8 cellular contexts compared by ENCODE assay signal in the genomic region with DNA sequence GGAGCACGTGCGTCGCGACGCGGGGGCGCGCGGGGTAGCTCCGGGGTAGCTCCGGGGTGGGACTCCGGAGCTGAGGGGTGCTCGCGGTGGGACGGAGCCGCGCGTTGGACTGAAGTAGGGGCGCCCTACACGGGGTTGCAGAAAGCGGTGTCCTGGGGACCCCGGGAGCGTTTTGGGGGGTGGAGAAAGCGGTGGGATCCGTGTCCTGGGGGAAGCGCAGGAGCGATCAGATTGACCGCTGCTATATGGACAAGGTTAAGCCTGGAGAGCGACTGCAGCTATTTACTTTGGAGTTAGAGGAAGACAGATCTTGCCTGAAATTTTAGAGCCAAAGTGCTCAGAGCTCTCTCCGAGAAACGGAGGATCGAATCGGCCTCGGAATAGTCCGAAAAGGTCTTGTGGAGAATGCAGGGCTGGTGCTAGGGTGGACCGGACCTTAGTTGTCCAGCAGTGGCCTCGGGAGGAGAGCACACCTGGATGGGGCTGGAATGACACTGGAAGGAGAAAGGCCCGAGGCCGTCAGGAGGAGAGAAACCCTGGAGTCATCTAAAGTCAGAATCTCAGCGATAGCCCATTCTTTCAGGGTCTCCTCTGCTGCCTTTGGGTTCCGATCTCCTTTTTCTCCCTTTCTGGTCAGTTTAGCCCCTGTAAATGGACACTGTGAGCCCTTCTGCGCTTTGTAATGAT. TPM values are rescaled to one million over a fixed set of nuclear protein-coding genes. Genes with fewer than 3 reads are reported as not detected.
DNase-seq lines count a peak whose midpoint lies in the region; ATAC-seq and TF ChIP-seq lines count a peak whose summit lies in the region.

No MANE protein-coding gene starts in this region.

- peak overlapping the region; percentile 69 for H3K27ac ChIP-seq in CD8-positive, alpha-beta T cell (ENCODE audit: low read depth, low read length)
- peak overlapping the region; percentile 81; the same call in 1 of the 2 replicates for H3K27ac ChIP-seq in HUES6 (ENCODE audit: low read depth, low read length)
- H3K27ac ChIP-seq in body of pancreas = peak overlapping the region in 3 of 4 donors; percentile 78 to 90 (median 89)
- H3K27ac ChIP-seq in lung (ENCODE audit: low read depth in 1 of 2, low read length in 1 of 2) = peak overlapping the region; percentile 90 to 98
- H3K27ac ChIP-seq in urinary bladder (ENCODE audit: low read depth) = no peak overlapping the region

- peak overlapping the region; percentile 84 for H3K9ac ChIP-seq in HUES6 (ENCODE audit: low read length)

- H3K9me3 Mint-ChIP-seq in CD8-positive, alpha-beta T cell = no peaks in the 10 kb centered on the region

- H3K4me3 Mint-ChIP-seq in CD8-positive, alpha-beta T cell = peak overlapping the region; percentile 94

- no peaks in the 10 kb centered on the region for H3K9me3 ChIP-seq in CD8-positive, alpha-beta T cell (ENCODE audit: low read length)
- H3K9me3 ChIP-seq in HUES6 (ENCODE audit: control insufficient read depth, insufficient read depth, low read depth, low read length) (peaks cover 11% of the 10 kb centered on the region; the same call in 1 of the 2 replicates), body of pancreas (no peaks in the 10 kb centered on the region), lung (ENCODE audit: control insufficient read depth in 2 of 2, insufficient read depth in 1 of 2, low read length in 1 of 2) (no peaks in the 10 kb centered on the region)

- no peaks in the 10 kb centered on the region for H3K27me3 Mint-ChIP-seq in CD8-positive, alpha-beta T cell (ENCODE audit: low read depth)

- H3K36me3 ChIP-seq in CD8-positive, alpha-beta T cell (ENCODE audit: insufficient read depth, low read length) = no peaks in the 10 kb centered on the region
- H3K36me3 ChIP-seq in HUES6 (ENCODE audit: control insufficient read depth, insufficient read depth, low read length) (peaks cover 20% of the 10 kb centered on the region), body of pancreas (replicated peaks in 1 of 2; ENCODE audit: insufficient read depth in 1 of 2, low read depth in 2 of 2) (no peaks in the 10 kb centered on the region), lung (ENCODE audit: control insufficient read depth in 2 of 2, insufficient read depth in 2 of 2, low read length in 2 of 2) (peaks cover 0 to 2% of the 10 kb centered on the region in 2 donors), urinary bladder (ENCODE audit: insufficient read depth) (no peaks in the 10 kb centered on the region)

- H3K36me3 Mint-ChIP-seq in CD8-positive, alpha-beta T cell = peaks cover 19% of the 10 kb centered on the region

- H3K27ac Mint-ChIP-seq in CD8-positive, alpha-beta T cell = peak overlapping the region; percentile 78

- intact Hi-C loops in CD8-positive, alpha-beta T cell (cut with DNase I, micrococcal nuclease) = loop anchor here (1.0 to 10.0 kb wide), 6 partner anchors 13 to 544 kb away; a partner anchor contains a TSS
- intact Hi-C loops in body of pancreas (cut with DNase I) = no loop called here

- DNase-seq in CD8-positive, alpha-beta T cell = no peak
- DNase-seq in body of pancreas (no peak), lung (ENCODE audit: low spot score) (no peak), NCI-H82 treated with DMSO at 0.1 percent for 48 hours (lab: John Stamatoyannopoulos, UW; ENCODE audit: unreplicated experiment) (no peak), UCSD-AML1 (lab: John Stamatoyannopoulos, UW; ENCODE audit: unreplicated experiment) (no peak)

- peaks cover 35% of the 10 kb centered on the region for H3K4me1 Mint-ChIP-seq in CD8-positive, alpha-beta T cell (ENCODE audit: low read depth)

- H3K27me3 ChIP-seq in CD8-positive, alpha-beta T cell (ENCODE audit: insufficient read depth, low read length) = no peaks in the 10 kb centered on the region
- no peaks in the 10 kb centered on the region for H3K27me3 ChIP-seq in HUES6 (ENCODE audit: control insufficient read depth, insufficient read depth, low read length)
- H3K27me3 ChIP-seq in body of pancreas = no peaks in the 10 kb centered on the region
- H3K27me3 ChIP-seq in lung (ENCODE audit: control insufficient read depth, insufficient read depth) = no peaks in the 10 kb centered on the region

- CTCF ChIA-PET in CD8-positive, alpha-beta T cell (lab: Charles Lee) = interaction anchor here (1.0 to 2.9 kb wide), 3 partner anchors 13 to 363 kb away, joined by 3 to 12 read pairs (median 9); no protein-coding TSS in a partner anchor

- peak; percentile 6 for ATAC-seq in CD8-positive, alpha-beta T cell
- ATAC-seq in body of pancreas = no peak
- no peak for ATAC-seq in lung (ENCODE audit: insufficient read depth, low FRiP score)
- ATAC-seq in HG03039 (IDR thresholded peaks at IDR 0.05; ENCODE audit: unreplicated experiment) = no peak

- POLR2A ChIA-PET in CD8-positive, alpha-beta T cell (lab: Charles Lee) = interaction anchor here (1.7 kb wide), 1 partner anchor 12 kb away, joined by 4 read pairs; no protein-coding TSS in a partner anchor

- H3K4me1 ChIP-seq in CD8-positive, alpha-beta T cell (ENCODE audit: insufficient read depth, low read length) = peaks cover 18% of the 10 kb centered on the region
- H3K4me1 ChIP-seq in HUES6 (ENCODE audit: control insufficient read depth, insufficient read depth, low read length) (no peaks in the 10 kb centered on the region; the same call in 1 of the 2 replicates), body of pancreas (peaks cover 17% of the 10 kb centered on the region), lung (ENCODE audit: control insufficient read depth in 2 of 2, insufficient read depth in 2 of 2, low read length in 2 of 2) (peaks cover 6 to 11% of the 10 kb centered on the region in 2 donors), urinary bladder (ENCODE audit: insufficient read depth) (peaks cover 1% of the 10 kb centered on the region)

- peak overlapping the region; percentile 85 for H3K4me3 ChIP-seq in CD8-positive, alpha-beta T cell (ENCODE audit: low read depth, low read length)
- peak overlapping the region; percentile 96 for H3K4me3 ChIP-seq in HUES6 (ENCODE audit: low read depth, low read length)
- peak overlapping the region; percentile 91 to 97 for H3K4me3 ChIP-seq in body of pancreas
- H3K4me3 ChIP-seq in lung = peak overlapping the region; percentile 98
- H3K4me3 ChIP-seq in urinary bladder (ENCODE audit: low read depth, low read length) = peak overlapping the region; percentile 87

- TF ChIP-seq POLR2A in body of pancreas (IDR thresholded peaks at IDR 0.05) = no peak

- no peak for TF ChIP-seq CTCF in CD8-positive, alpha-beta T cell (IDR thresholded peaks at IDR 0.05)
- TF ChIP-seq CTCF in body of pancreas (IDR thresholded peaks at IDR 0.05) (no peak), lung (IDR thresholded peaks at IDR 0.05; ENCODE audit: control extremely low read depth, extremely low read depth) (no peak)

- 2 to 3% methylated on average over 32 to 42 of the region's 42 CpGs for WGBS in body of pancreas, 2 donors
- 2 to 4% methylated on average over 42 of the region's 42 CpGs for WGBS in lung, 2 donors
- 2% methylated on average over 42 of the region's 42 CpGs for WGBS in urinary bladder

RNA-seq across cellular contexts. Expression of a gene that starts 0.6 kb away (rescaled TPM):
- 1 to 10 TPM; 3.4 to 3.7 TPM for total RNA-seq in CD8-positive, alpha-beta T cell
- 1 to 10 TPM; 1.6 to 9.3 TPM for total RNA-seq in body of pancreas
- total RNA-seq in lung = 1 to 10 TPM; 8.3 to 9.7 TPM
- polyA plus RNA-seq in lung = 10 to 100 TPM; 11.4 to 16.8 TPM
- total RNA-seq in urinary bladder = 10.3 TPM
- polyA plus RNA-seq in urinary bladder = 4.4 TPM
